Comparison of ENCODE assay signal across 27 cellular contexts in genomic region chr3:106263556-106263955, GRCh38.
"Had no signal": no experiment of that assay in that cellular context is flagged by ENCODE, and none has a peak within 500 bp of the region (broad histone marks: within the 10 kb centered on the region; RNA-seq: fewer than 3 reads in every experiment).

No MANE protein-coding gene starts in this region.

- H3K27me3 ChIP-seq: adrenal gland, foreskin keratinocyte, heart right ventricle, pancreas, right atrium auricular region, spleen had no signal

- FAIRE-seq: astrocyte, islet of Langerhans, pancreas, urothelium cell line had no signal

- ATAC-seq: effector memory CD8-positive, alpha-beta T cell; foreskin keratinocyte; heart right ventricle; psoas muscle had no signal

- H3K36me3 ChIP-seq: adrenal gland, heart right ventricle, left ventricle myocardium inferior, pancreas, right atrium auricular region, spleen, thoracic aorta had no signal

- DNase-seq: activated CD4-positive, alpha-beta memory T cell treated with anti-CD3 and anti-CD28 coated beads for 36 hours; activated CD4-positive, alpha-beta T cell treated with anti-CD3 and anti-CD28 coated beads, Interleukin-2, amount 10 ng/mL, durations not matched to agents 24 days and 14 days; activated CD8-positive, alpha-beta memory T cell treated with anti-CD3 and anti-CD28 coated beads, Interleukin-2, amount 50 U/mL, for 4 hours; activated effector memory CD4-positive, alpha-beta T cell treated with anti-CD3 and anti-CD28 coated beads, Interleukin-2, amount 50 U/mL, for 16 hours; activated naive CD4-positive, alpha-beta T cell treated with anti-CD3 and anti-CD28 coated beads for 36 hours; activated naive CD8-positive, alpha-beta T cell treated with anti-CD3 and anti-CD28 coated beads for 36 hours; activated T-cell treated with anti-CD3 and anti-CD28 coated beads, Interleukin-2, amount 50 U/mL, for 1 hour; adrenal gland; caudate nucleus; cortex of kidney; effector memory CD8-positive, alpha-beta T cell; erythroblast; foreskin keratinocyte; heart right ventricle; left ventricle myocardium inferior; naive B cell; nucleus accumbens; pancreas; psoas muscle; spleen; stimulated activated CD4-positive, alpha-beta T cell treated with anti-CD3 and anti-CD28 coated beads, Interleukin-2, amount 100 ng/mL, for 48 hours; T-helper 1 cell had no signal

- H3K27ac ChIP-seq: adrenal gland, foreskin keratinocyte, heart right ventricle, left ventricle myocardium inferior, pancreas, psoas muscle, right atrium auricular region, spleen, thoracic aorta had no signal

- H3K4me1 ChIP-seq: adrenal gland, foreskin keratinocyte, heart right ventricle, left ventricle myocardium inferior, psoas muscle, right atrium auricular region had no signal

- H3K9me3 ChIP-seq: adrenal gland, pancreas, psoas muscle, right atrium auricular region, thoracic aorta had no signal

- H3K4me3 ChIP-seq: adrenal gland, heart right ventricle, left ventricle myocardium inferior, pancreas, psoas muscle, right atrium auricular region, spleen, thoracic aorta had no signal
